ENCODE assay signal across 8 cellular contexts in genomic region chr10:110077436-110078120, GRCh38.
A peak's percentile ranks its signal among the peaks of the same experiment; 100 is the strongest.
DNase-seq lines count a peak whose midpoint lies in the region; ATAC-seq and TF ChIP-seq lines count a peak whose summit lies in the region.

No MANE protein-coding gene starts in this region.

- H3K9ac ChIP-seq in mammary epithelial cell (ENCODE audit: insufficient read depth, low read length) = peak overlapping the region; percentile 54

- H2AFZ ChIP-seq in mammary epithelial cell (ENCODE audit: low read depth, low read length) = no peak overlapping the region

- peak overlapping the region; percentile 84 to 92 (median 90) for H3K4me3 Mint-ChIP-seq in naive B cell

- no peaks in the 10 kb centered on the region for H3K9me3 ChIP-seq in mammary epithelial cell (replicated peaks; ENCODE audit: insufficient read depth, low read length)

- H3K27ac Mint-ChIP-seq in naive B cell = peak overlapping the region; percentile 88 to 96 (median 93)

- peak overlapping the region; percentile 12 to 33 (median 26) for H3K4me3 ChIP-seq in mammary epithelial cell (replicated peaks in 1 of 3; ENCODE audit: insufficient read depth in 1 of 3, low read depth in 2 of 3, low read length in 3 of 3)

- peak overlapping the region; percentile 85 for H3K4me2 ChIP-seq in mammary epithelial cell (ENCODE audit: insufficient read depth, low read depth, low read length)

- DNase-seq in CD1c-positive myeloid dendritic cell (ENCODE audit: extremely low spot score) = peak; percentile 64
- peak; percentile 48 for DNase-seq in LHCN-M2 (ENCODE audit: low read depth)
- DNase-seq in mammary epithelial cell = peak; percentile 52
- peak; percentile 46 for DNase-seq in naive B cell
- DNase-seq in NCI-H446 treated with DMSO at 0.1 percent for 48 hours (lab: John Stamatoyannopoulos, UW) = no peak
- DNase-seq in kidney tubule cell (ENCODE audit: low spot score) = no peak
- no peak for DNase-seq in NCI-H2029 treated with DMSO at 0.1 percent for 48 hours (lab: John Stamatoyannopoulos, UW)

- no peaks in the 10 kb centered on the region for H3K27me3 Mint-ChIP-seq in naive B cell

- BruUV-seq in mammary epithelial cell (replicated peaks; lab: Mats Ljungman, UMichigan) = no TSS peak

- no peaks in the 10 kb centered on the region for H3K36me3 ChIP-seq in mammary epithelial cell (ENCODE audit: insufficient read depth, low read length)

- TF ChIP-seq CTCF in mammary epithelial cell (conservative IDR thresholded peaks at IDR 0.05 in 1 of 2, IDR thresholded peaks at IDR 0.05 in 1 of 2; ENCODE audit: extremely low read depth in 1 of 2, insufficient read depth in 1 of 2, low read depth in 1 of 2, low read length in 2 of 2) = no peak

- H3K27me3 ChIP-seq in mammary epithelial cell (ENCODE audit: insufficient read depth, low read length) = no peaks in the 10 kb centered on the region

- CTCF ChIA-PET in mammary epithelial cell (lab: Charles Lee; ENCODE audit: low non-redundant PET) = no interaction called here

- H4K20me1 ChIP-seq in mammary epithelial cell (ENCODE audit: insufficient read depth, low read length) = no peaks in the 10 kb centered on the region

- peaks cover 19% of the 10 kb centered on the region for H3K79me2 ChIP-seq in mammary epithelial cell (ENCODE audit: insufficient read depth, low read length)

- peaks cover 52% of the 10 kb centered on the region for H3K4me1 ChIP-seq in mammary epithelial cell (ENCODE audit: insufficient read depth, low read length)

- peaks cover 7 to 14% of the 10 kb centered on the region in 2 donors for H3K36me3 Mint-ChIP-seq in naive B cell

- ATAC-seq in naive B cell (ENCODE audit: low read depth in 2 of 2) (peak; percentile 61 to 64), HG03439 (IDR thresholded peaks at IDR 0.05; ENCODE audit: unreplicated experiment) (no peak)

- in situ Hi-C loops in mammary epithelial cell (cut with MboI; ENCODE audit: low sequenced_read_pairs in 2 of 2) = no loop called here

- dilution Hi-C loops in mammary epithelial cell (cut with HindIII; ENCODE audit: low sequenced_read_pairs) = no loop called here

- peak overlapping the region; percentile 82 for H3K27ac ChIP-seq in mammary epithelial cell (ENCODE audit: insufficient read depth, low read depth, low read length)

- H3K9me3 Mint-ChIP-seq in naive B cell = peaks cover 1 to 6% (median 4%) of the 10 kb centered on the region in 7 donors

- H3K4me1 Mint-ChIP-seq in naive B cell = peaks cover 56 to 81% (median 77%) of the 10 kb centered on the region in 3 donors

- intact Hi-C loops in mammary epithelial cell (cut with micrococcal nuclease) = loop anchor here (2.0 kb wide), 2 partner anchors 69 to 193 kb away; no protein-coding TSS in a partner anchor

- 29% methylated on average over 5 of the region's 5 CpGs for WGBS in mammary epithelial cell (ENCODE audit: low coverage, missing lambda C conversion rate)

Comparison
In these comparisons a context has a peak if more than half of its experiments do, and no peak if none do; other contexts are left out.
1. DNase-seq: peak in CD1c-positive myeloid dendritic cell (single experiment), LHCN-M2 (single experiment), mammary epithelial cell (single experiment) and naive B cell (single experiment); none in NCI-H446 treated with DMSO at 0.1 percent for 48 hours (single experiment), kidney tubule cell (single experiment) and NCI-H2029 treated with DMSO at 0.1 percent for 48 hours (single experiment).